In the genomic region with DNA sequence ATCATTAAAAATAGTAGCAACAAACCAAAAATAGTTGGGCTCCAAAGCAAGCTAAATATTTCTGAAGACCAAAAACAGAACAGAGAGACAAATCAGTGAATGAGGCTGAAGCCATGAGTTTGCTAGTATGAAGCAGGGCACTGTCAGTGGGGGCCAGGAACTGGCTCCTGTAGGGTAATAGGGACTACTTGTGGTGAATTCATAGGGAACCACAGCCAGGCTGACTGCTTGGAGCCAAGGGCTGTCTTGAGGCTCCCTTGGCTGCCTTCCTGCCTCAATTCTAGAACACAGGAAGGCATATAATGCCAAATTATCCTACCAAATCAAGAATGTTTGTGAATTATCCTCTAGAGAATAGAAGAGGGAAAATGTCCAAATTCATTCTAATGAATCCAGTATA, we compare ENCODE assay signal across 27 cellular contexts.
DNase-seq lines count a peak whose midpoint lies in the region; ATAC-seq, FAIRE-seq and TF ChIP-seq lines count a peak whose summit lies in the region.
"Had no signal": no experiment of that assay in that cellular context is flagged by ENCODE, and none has a peak within 500 bp of the region (broad histone marks: within the 10 kb centered on the region; RNA-seq: fewer than 3 reads in every experiment).

No MANE protein-coding gene starts in this region.

- no peaks in the 10 kb centered on the region for H3K27me3 ChIP-seq in GM23338 (ENCODE audit: insufficient read depth)
- no peaks in the 10 kb centered on the region for H3K27me3 ChIP-seq in aorta (ENCODE audit: control insufficient read depth in 1 of 2, insufficient read depth in 2 of 2, low read length in 1 of 2)
- H3K27me3 ChIP-seq: MG63 had no signal

- no peaks in the 10 kb centered on the region for H3K9me3 Mint-ChIP-seq in GM23338
- H3K9me3 Mint-ChIP-seq in WTC11 = peaks cover 3% of the 10 kb centered on the region; the same call in 1 of the 2 replicates

- FAIRE-seq in RCC 7860 (lab: Jason Lieb, UNC) = no peak
- FAIRE-seq: A549, H1 had no signal

- no peaks in the 10 kb centered on the region for H3K27me3 Mint-ChIP-seq in GM23338 (ENCODE audit: insufficient read depth, low read depth, poor library complexity)
- no peaks in the 10 kb centered on the region for H3K27me3 Mint-ChIP-seq in WTC11 (ENCODE audit: low read depth)
- H3K27me3 Mint-ChIP-seq: B cell had no signal

- H3K9me3 ChIP-seq in aorta (ENCODE audit: control insufficient read depth, low read length) = no peaks in the 10 kb centered on the region
- H3K9me3 ChIP-seq: A549, Caco-2, MG63 had no signal

- no peak for TF ChIP-seq CTCF in GM23338 (conservative IDR thresholded peaks at IDR 0.05; ENCODE audit: low read depth in 2 of 2)
- TF ChIP-seq CTCF in WTC11 (IDR thresholded peaks at IDR 0.05) = no peak
- TF ChIP-seq CTCF in GM13977 (IDR thresholded peaks at IDR 0.05; ENCODE audit: extremely low read depth, insufficient read depth, missing control alignments) = no peak

- H3K27ac Mint-ChIP-seq in GM23338 = no peak overlapping the region
- no peak overlapping the region for H3K27ac Mint-ChIP-seq in WTC11
- H3K27ac Mint-ChIP-seq: B cell; CD8-positive, alpha-beta T cell had no signal

- no peaks in the 10 kb centered on the region for H4K20me1 ChIP-seq in GM23338 (replicated peaks; ENCODE audit: insufficient read depth)

- H3K4me3 ChIP-seq in GM23338 (no peak overlapping the region), aorta (ENCODE audit: low read length in 2 of 2) (no peak overlapping the region)
- H3K4me3 ChIP-seq: A549, MG63 had no signal

- H3K9me2 ChIP-seq in GM23338 (ENCODE audit: insufficient read depth) = peaks cover 9% of the 10 kb centered on the region; the same call in 1 of the 2 replicates

- H3F3A ChIP-seq in GM23338 (replicated peaks; ENCODE audit: low read depth) = no peaks in the 10 kb centered on the region

- H3K4me1 Mint-ChIP-seq in GM23338 = peaks cover 12% of the 10 kb centered on the region
- peaks cover 23% of the 10 kb centered on the region for H3K4me1 Mint-ChIP-seq in WTC11
- H3K4me1 Mint-ChIP-seq: B cell had no signal

- H3K36me3 ChIP-seq in GM23338 (ENCODE audit: insufficient read depth) (no peaks in the 10 kb centered on the region), aorta (ENCODE audit: control insufficient read depth in 1 of 2, insufficient read depth in 2 of 2, low read length in 1 of 2) (no peaks in the 10 kb centered on the region)
- H3K36me3 ChIP-seq: MG63 had no signal

- intact Hi-C loops in aorta (cut with DNase I) = no loop called here

- H3K4me3 Mint-ChIP-seq in GM23338 (no peak overlapping the region), WTC11 (no peak overlapping the region)
- H3K4me3 Mint-ChIP-seq: B cell; CD8-positive, alpha-beta T cell had no signal

- H3K79me2 ChIP-seq in GM23338 (replicated peaks; ENCODE audit: insufficient read depth) = no peaks in the 10 kb centered on the region

- ATAC-seq in GM23338 (no peak), WTC11 (peak; percentile 67), aorta (ENCODE audit: low FRiP score) (peak; percentile 77), GM18498 (IDR thresholded peaks at IDR 0.05; ENCODE audit: unreplicated experiment) (no peak)
- ATAC-seq: A549; CD8-positive, alpha-beta T cell had no signal

- CTCF ChIA-PET in WTC11 (lab: Charles Lee) = no interaction called here

- no peak overlapping the region for H3K27ac ChIP-seq in GM23338 (ENCODE audit: low read depth)
- H3K27ac ChIP-seq in aorta (ENCODE audit: low read depth in 1 of 2, low read length in 2 of 2) = no peak overlapping the region
- H3K27ac ChIP-seq: A549, C4-2B, RWPE1 had no signal

- in situ Hi-C loops in GM13977 (cut with MboI; ENCODE audit: low pct_unique_long_range_greater_than_20kb, low sequenced_read_pairs, unreplicated experiment) = no loop called here

- H3K4me1 ChIP-seq in GM23338 (ENCODE audit: insufficient read depth) (peaks cover 18% of the 10 kb centered on the region), aorta (ENCODE audit: control insufficient read depth in 1 of 2, insufficient read depth in 2 of 2, low read length in 2 of 2) (no peaks in the 10 kb centered on the region)
- H3K4me1 ChIP-seq: A549, Caco-2 had no signal

- no peaks in the 10 kb centered on the region for H3K36me3 Mint-ChIP-seq in GM23338 (ENCODE audit: low read depth)
- H3K36me3 Mint-ChIP-seq in WTC11 = no peaks in the 10 kb centered on the region
- H3K36me3 Mint-ChIP-seq: CD8-positive, alpha-beta T cell had no signal

- POLR2A ChIA-PET in WTC11 (lab: Charles Lee) = no interaction called here

- no peak overlapping the region for H3K4me2 ChIP-seq in GM23338
- H3K4me2 ChIP-seq: A549 had no signal

- DNase-seq in GM23338 (ENCODE audit: low spot score) = peak; percentile 3
- no peak for DNase-seq in WTC11 (ENCODE audit: low spot score)
- peak; percentile 7 for DNase-seq in iPS-NIHi11 (ENCODE audit: low spot score)
- peak in 1 of 2 donors; percentile 55 for DNase-seq in aorta
- DNase-seq in GM13977 (ENCODE audit: low spot score) = no peak
- DNase-seq in RCC 7860 (ENCODE audit: low spot score) = no peak
- DNase-seq: Caco-2; CD8-positive, alpha-beta T cell; DMS79; EL; GF-D8; HCEC 1CT; KBM-7; MG63; NCI-H1105 treated with DMSO at 0.1 percent for 48 hours; NCI-H146; NCI-H1930; NCI-H2107; NCI-H510A; NCI-H69; SHP77 treated with DMSO at 0.1 percent for 48 hours had no signal

- no peak overlapping the region for H2AFZ ChIP-seq in GM23338

TF ChIP-seq in GM23338, 12 proteins besides CTCF, POLR2A, EP300 and RAD21 (continues in another document):
- TF ChIP-seq, protein P1, sequence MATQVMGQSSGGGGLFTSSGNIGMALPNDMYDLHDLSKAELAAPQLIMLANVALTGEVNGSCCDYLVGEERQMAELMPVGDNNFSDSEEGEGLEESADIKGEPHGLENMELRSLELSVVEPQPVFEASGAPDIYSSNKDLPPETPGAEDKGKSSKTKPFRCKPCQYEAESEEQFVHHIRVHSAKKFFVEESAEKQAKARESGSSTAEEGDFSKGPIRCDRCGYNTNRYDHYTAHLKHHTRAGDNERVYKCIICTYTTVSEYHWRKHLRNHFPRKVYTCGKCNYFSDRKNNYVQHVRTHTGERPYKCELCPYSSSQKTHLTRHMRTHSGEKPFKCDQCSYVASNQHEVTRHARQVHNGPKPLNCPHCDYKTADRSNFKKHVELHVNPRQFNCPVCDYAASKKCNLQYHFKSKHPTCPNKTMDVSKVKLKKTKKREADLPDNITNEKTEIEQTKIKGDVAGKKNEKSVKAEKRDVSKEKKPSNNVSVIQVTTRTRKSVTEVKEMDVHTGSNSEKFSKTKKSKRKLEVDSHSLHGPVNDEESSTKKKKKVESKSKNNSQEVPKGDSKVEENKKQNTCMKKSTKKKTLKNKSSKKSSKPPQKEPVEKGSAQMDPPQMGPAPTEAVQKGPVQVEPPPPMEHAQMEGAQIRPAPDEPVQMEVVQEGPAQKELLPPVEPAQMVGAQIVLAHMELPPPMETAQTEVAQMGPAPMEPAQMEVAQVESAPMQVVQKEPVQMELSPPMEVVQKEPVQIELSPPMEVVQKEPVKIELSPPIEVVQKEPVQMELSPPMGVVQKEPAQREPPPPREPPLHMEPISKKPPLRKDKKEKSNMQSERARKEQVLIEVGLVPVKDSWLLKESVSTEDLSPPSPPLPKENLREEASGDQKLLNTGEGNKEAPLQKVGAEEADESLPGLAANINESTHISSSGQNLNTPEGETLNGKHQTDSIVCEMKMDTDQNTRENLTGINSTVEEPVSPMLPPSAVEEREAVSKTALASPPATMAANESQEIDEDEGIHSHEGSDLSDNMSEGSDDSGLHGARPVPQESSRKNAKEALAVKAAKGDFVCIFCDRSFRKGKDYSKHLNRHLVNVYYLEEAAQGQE (IDR thresholded peaks at IDR 0.05; ENCODE audit: unreplicated experiment) = no peak
- no peak for TF ChIP-seq ZNF331 (CRISPR knock-in tag; IDR thresholded peaks at IDR 0.05; ENCODE audit: low read depth)
- TF ChIP-seq JUNB (IDR thresholded peaks at IDR 0.05; ENCODE audit: unreplicated experiment) = no peak
- no peak for TF ChIP-seq ZNF114 (CRISPR knock-in tag; IDR thresholded peaks at IDR 0.05)

TF ChIP-seq in WTC11, 78 proteins besides CTCF, POLR2A, EP300 and RAD21 (continues in another document):
- no peak for TF ChIP-seq SMAD4 (CRISPR knock-in tag; IDR thresholded peaks at IDR 0.05)
- TF ChIP-seq, protein P2, sequence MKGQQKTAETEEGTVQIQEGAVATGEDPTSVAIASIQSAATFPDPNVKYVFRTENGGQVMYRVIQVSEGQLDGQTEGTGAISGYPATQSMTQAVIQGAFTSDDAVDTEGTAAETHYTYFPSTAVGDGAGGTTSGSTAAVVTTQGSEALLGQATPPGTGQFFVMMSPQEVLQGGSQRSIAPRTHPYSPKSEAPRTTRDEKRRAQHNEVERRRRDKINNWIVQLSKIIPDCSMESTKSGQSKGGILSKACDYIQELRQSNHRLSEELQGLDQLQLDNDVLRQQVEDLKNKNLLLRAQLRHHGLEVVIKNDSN (CRISPR knock-in tag; IDR thresholded peaks at IDR 0.05) = no peak
- TF ChIP-seq, protein P3, sequence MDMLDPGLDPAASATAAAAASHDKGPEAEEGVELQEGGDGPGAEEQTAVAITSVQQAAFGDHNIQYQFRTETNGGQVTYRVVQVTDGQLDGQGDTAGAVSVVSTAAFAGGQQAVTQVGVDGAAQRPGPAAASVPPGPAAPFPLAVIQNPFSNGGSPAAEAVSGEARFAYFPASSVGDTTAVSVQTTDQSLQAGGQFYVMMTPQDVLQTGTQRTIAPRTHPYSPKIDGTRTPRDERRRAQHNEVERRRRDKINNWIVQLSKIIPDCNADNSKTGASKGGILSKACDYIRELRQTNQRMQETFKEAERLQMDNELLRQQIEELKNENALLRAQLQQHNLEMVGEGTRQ (CRISPR knock-in tag; IDR thresholded peaks at IDR 0.05) = no peak

Comparison
In these comparisons a context has a peak if more than half of its experiments do, and no peak if none do; other contexts are left out.
1. ATAC-seq: peak in WTC11 (single experiment) and aorta (single experiment); none in GM23338 (single experiment) and GM18498 (single experiment).
2. DNase-seq: peak in GM23338 (single experiment) and iPS-NIHi11 (single experiment); none in WTC11 (single experiment), GM13977 (single experiment) and RCC 7860 (single experiment).